19 cellular contexts compared by ENCODE assay signal in the genomic region with DNA sequence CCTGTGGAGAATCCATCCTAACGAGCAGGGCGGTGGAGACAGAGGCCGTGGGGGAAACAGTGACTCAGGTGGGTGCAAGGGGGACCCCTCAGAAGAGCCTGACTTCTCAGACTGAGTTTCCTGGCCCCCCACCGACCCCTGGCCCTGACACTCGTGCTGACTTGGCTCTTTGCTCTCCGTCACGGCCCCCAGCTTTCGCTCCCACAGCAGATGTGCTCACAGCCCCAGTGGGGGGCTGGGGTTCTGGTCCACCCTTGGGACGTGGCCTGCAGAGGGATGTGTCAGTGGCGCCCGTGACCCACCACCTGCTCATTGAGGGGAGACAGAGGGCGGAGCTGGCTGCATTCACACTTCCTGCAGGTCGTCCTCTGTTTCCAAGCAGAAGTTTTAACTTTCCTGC.
DNase-seq lines count a peak whose midpoint lies in the region; ATAC-seq and TF ChIP-seq lines count a peak whose summit lies in the region.
"Had no signal": no experiment of that assay in that cellular context is flagged by ENCODE, and none has a peak within 500 bp of the region (broad histone marks: within the 10 kb centered on the region; RNA-seq: fewer than 3 reads in every experiment).

No MANE protein-coding gene starts in this region.

- H3K4ac ChIP-seq in neuronal stem cell (ENCODE audit: low read length): no peak overlapping the region

- ATAC-seq in Right ventricle myocardium inferior: no peak

- H3K79me1 ChIP-seq in neuronal stem cell (ENCODE audit: low read depth, low read length): no peaks in the 10 kb centered on the region

- H3K9me3 Mint-ChIP-seq in endodermal cell: no peaks in the 10 kb centered on the region
- H3K9me3 Mint-ChIP-seq: CD8-positive, alpha-beta memory T cell had no signal

- peaks cover 11% of the 10 kb centered on the region for H3K4me1 Mint-ChIP-seq in endodermal cell
- H3K4me1 Mint-ChIP-seq: CD4-positive, CD25-positive, alpha-beta regulatory T cell; CD8-positive, alpha-beta memory T cell had no signal

- H3K9ac ChIP-seq in BLaER1 treated with 17β-estradiol and CSF1 and Interleukin-3, amounts not matched to agents 10 nM and 100 nM: no peak overlapping the region; a peak in 2 of 22 replicates
- H3K9ac ChIP-seq in neuronal stem cell (ENCODE audit: low read depth, low read length, poor library complexity): no peak overlapping the region
- no peak overlapping the region for H3K9ac ChIP-seq in endodermal cell (ENCODE audit: extremely low read depth, low read length, poor library complexity, severe bottlenecking)
- H3K9ac ChIP-seq: GM23248 had no signal

- peaks cover 0 to 67% (median 31%) of the 10 kb centered on the region in 11 experiments; a peak in 19 of 22 replicates for H3K27me3 ChIP-seq in BLaER1 treated with 17β-estradiol and CSF1 and Interleukin-3, amounts not matched to agents 10 nM and 100 nM
- H3K27me3 ChIP-seq in neuronal stem cell (ENCODE audit: control insufficient read depth in 3 of 3, insufficient read depth in 3 of 3, low read depth in 1 of 3, low read length in 3 of 3): peaks cover 0 to 2% (median 0%) of the 10 kb centered on the region in 3 experiments
- no peaks in the 10 kb centered on the region for H3K27me3 ChIP-seq in endodermal cell (ENCODE audit: control insufficient read depth, insufficient read depth, low read length, poor library complexity, severe bottlenecking)

- H3K4me2 ChIP-seq in BLaER1 treated with 17β-estradiol and CSF1 and Interleukin-3, amounts not matched to agents 10 nM and 100 nM: peak overlapping the region; percentile 22 to 89 (median 78); a peak in 20 of 22 replicates
- no peak overlapping the region for H3K4me2 ChIP-seq in neuronal stem cell (ENCODE audit: insufficient read depth, low read length, poor library complexity, severe bottlenecking)

- no peak overlapping the region for H2AFZ ChIP-seq in neuronal stem cell (ENCODE audit: low read length)
- H2AFZ ChIP-seq: GM23248 had no signal

- peak overlapping the region; percentile 54 for H3K18ac ChIP-seq in neuronal stem cell (ENCODE audit: low read length)

- no peak overlapping the region for H3K27ac ChIP-seq in BLaER1 treated with 17β-estradiol and CSF1 and Interleukin-3, amounts not matched to agents 10 nM and 100 nM
- H3K27ac ChIP-seq in neuronal stem cell (replicated peaks; ENCODE audit: low read length): no peak overlapping the region
- no peak overlapping the region for H3K27ac ChIP-seq in endodermal cell (ENCODE audit: low read depth, low read length)
- H3K27ac ChIP-seq: GM23248, HL-60 had no signal

- no CpG with 5 or more reads among the region's 13 CpGs for WGBS in neuronal stem cell (ENCODE audit: extremely low coverage in 2 of 2, insufficient read length in 2 of 2, insufficient replicate concordance in 1 of 2), 2 donors
- 88 to 94% methylated on average over 9 to 13 of the region's 13 CpGs for WGBS in endodermal cell (ENCODE audit: insufficient coverage in 1 of 2, insufficient read length in 1 of 2), 2 experiments

- peaks cover 0 to 4% (median 0%) of the 10 kb centered on the region in 11 experiments; a peak in 1 of 22 replicates for H3K9me3 ChIP-seq in BLaER1 treated with 17β-estradiol and CSF1 and Interleukin-3, amounts not matched to agents 10 nM and 100 nM (replicated peaks in 1 of 11)
- H3K9me3 ChIP-seq in neuronal stem cell (replicated peaks in 1 of 2; ENCODE audit: control insufficient read depth in 2 of 2, insufficient read depth in 1 of 2, low read depth in 1 of 2, low read length in 2 of 2) (peaks cover 0 to 3% of the 10 kb centered on the region in 2 donors), endodermal cell (ENCODE audit: control insufficient read depth, low read length) (no peaks in the 10 kb centered on the region)

- no peak overlapping the region; a peak in 1 of 20 replicates for H3K4me3 ChIP-seq in BLaER1 treated with 17β-estradiol and CSF1 and Interleukin-3, amounts not matched to agents 10 nM and 100 nM
- H3K4me3 ChIP-seq in neuronal stem cell (ENCODE audit: low read length in 2 of 2) (no peak overlapping the region), endodermal cell (ENCODE audit: low read length) (no peak overlapping the region)
- H3K4me3 ChIP-seq: GM23248 had no signal

- H4K20me1 ChIP-seq in BLaER1 treated with 17β-estradiol and CSF1 and Interleukin-3, amounts not matched to agents 10 nM and 100 nM: peaks cover 0 to 13% (median 0%) of the 10 kb centered on the region in 11 experiments; a peak in 6 of 22 replicates

- no peak overlapping the region for H2BK12ac ChIP-seq in neuronal stem cell (ENCODE audit: low read length)

- no peak overlapping the region for H3K4me3 Mint-ChIP-seq in endodermal cell
- H3K4me3 Mint-ChIP-seq: CD4-positive, CD25-positive, alpha-beta regulatory T cell; CD8-positive, alpha-beta memory T cell had no signal

- H3K36me3 Mint-ChIP-seq in endodermal cell (ENCODE audit: low read depth): no peaks in the 10 kb centered on the region
- H3K36me3 Mint-ChIP-seq: CD4-positive, CD25-positive, alpha-beta regulatory T cell; CD8-positive, alpha-beta memory T cell had no signal

- H2BK120ac ChIP-seq in neuronal stem cell (ENCODE audit: low read depth, low read length): no peak overlapping the region

- peaks cover 9 to 54% (median 44%) of the 10 kb centered on the region in 10 experiments; a peak in 18 of 20 replicates for H3K4me1 ChIP-seq in BLaER1 treated with 17β-estradiol and CSF1 and Interleukin-3, amounts not matched to agents 10 nM and 100 nM
- peaks cover 0 to 2% of the 10 kb centered on the region in 2 donors for H3K4me1 ChIP-seq in neuronal stem cell (ENCODE audit: control insufficient read depth in 2 of 2, insufficient read depth in 1 of 2, low read depth in 1 of 2, low read length in 2 of 2)
- H3K4me1 ChIP-seq in endodermal cell (ENCODE audit: control insufficient read depth, insufficient read depth, low read length): no peaks in the 10 kb centered on the region

- peak overlapping the region; percentile 6 for H2AK5ac ChIP-seq in neuronal stem cell (ENCODE audit: low read depth, low read length)

- no peak overlapping the region for H2BK5ac ChIP-seq in neuronal stem cell (ENCODE audit: low read length)

- H4K91ac ChIP-seq in neuronal stem cell (ENCODE audit: low read depth, low read length, poor library complexity): no peak overlapping the region

- peaks cover 8% of the 10 kb centered on the region for H3K27me3 Mint-ChIP-seq in endodermal cell (ENCODE audit: insufficient read depth)

- no peak overlapping the region for H3K14ac ChIP-seq in neuronal stem cell (ENCODE audit: low read length)

- H3K27ac Mint-ChIP-seq in endodermal cell: no peak overlapping the region
- H3K27ac Mint-ChIP-seq: CD4-positive, CD25-positive, alpha-beta regulatory T cell; CD8-positive, alpha-beta memory T cell had no signal

- H3K23ac ChIP-seq in neuronal stem cell (ENCODE audit: low read depth, low read length, poor library complexity): no peak overlapping the region

- H3K36me3 ChIP-seq in BLaER1 treated with 17β-estradiol and CSF1 and Interleukin-3, amounts not matched to agents 10 nM and 100 nM: no peaks in the 10 kb centered on the region
- no peaks in the 10 kb centered on the region for H3K36me3 ChIP-seq in neuronal stem cell (replicated peaks in 1 of 2; ENCODE audit: control insufficient read depth in 2 of 2, insufficient read depth in 2 of 2, low read length in 2 of 2)
- no peaks in the 10 kb centered on the region for H3K36me3 ChIP-seq in endodermal cell (ENCODE audit: control insufficient read depth, insufficient read depth, low read length)

- DNase-seq in cardiac septum (ENCODE audit: low spot score) (peak; percentile 66), Right ventricle myocardium inferior (ENCODE audit: missing footprints) (no peak), neuronal stem cell (ENCODE audit: low spot score) (no peak), endodermal cell (no peak), NCI-H748 (lab: John Stamatoyannopoulos, UW; ENCODE audit: unreplicated experiment) (no peak), NK-92 (lab: John Stamatoyannopoulos, UW; ENCODE audit: unreplicated experiment) (no peak)
- DNase-seq: 8988T; C1 segment of cervical spinal cord; CD4-positive, CD25-positive, alpha-beta regulatory T cell; CD8-positive, alpha-beta memory T cell; COR-L47; DMS 273 treated with DMSO at 0.1 percent for 48 hours; DMS53; DND-41; EL; GM23248; HCEC 1CT had no signal

- no peak overlapping the region for H4K8ac ChIP-seq in neuronal stem cell (ENCODE audit: low read depth, low read length)

- TF ChIP-seq CTCF in endodermal cell (conservative IDR thresholded peaks at IDR 0.05): no peak

- no peak overlapping the region for H2BK15ac ChIP-seq in neuronal stem cell (ENCODE audit: low read length)

- intact Hi-C loops in cardiac septum (cut with DNase I) (loop anchor here (5.0 kb wide), 2 partner anchors 63 to 67 kb away; a partner anchor contains a TSS), Right ventricle myocardium inferior (cut with DNase I) (loop anchor here (2.0 to 5.0 kb wide), 3 partner anchors 58 to 145 kb away; a partner anchor contains a TSS)
